Comparison of ENCODE assay signal across 18 cellular contexts in the genomic region with DNA sequence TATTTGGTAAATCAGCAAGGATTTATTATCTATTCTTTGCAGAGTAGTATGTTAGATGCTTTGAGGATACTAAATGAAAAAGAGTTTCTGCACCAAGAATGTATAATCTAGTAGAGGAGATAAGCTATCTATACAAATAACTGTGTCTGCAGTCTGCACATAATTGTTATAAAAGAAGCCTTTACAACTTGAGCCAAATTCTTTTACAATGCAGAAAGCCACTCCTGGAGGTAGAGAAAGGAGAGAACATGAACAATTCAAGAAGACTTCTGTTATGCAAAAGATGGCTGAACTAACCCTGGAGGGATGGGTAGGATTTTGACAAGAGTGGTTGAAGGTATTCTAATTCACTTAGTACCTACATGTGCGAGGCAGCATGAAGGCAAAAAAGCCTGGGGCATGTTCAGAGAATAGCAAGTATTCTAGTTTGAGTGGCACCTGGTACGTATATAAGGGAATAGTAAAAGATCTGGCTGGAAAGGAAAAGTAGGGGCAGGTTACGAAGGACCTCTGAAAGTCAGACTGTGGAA.
"Had no signal": no experiment of that assay in that cellular context is flagged by ENCODE, and none has a peak within 500 bp of the region (broad histone marks: within the 10 kb centered on the region; RNA-seq: fewer than 3 reads in every experiment).

No MANE protein-coding gene starts in this region.

- ATAC-seq: activated CD4-positive, alpha-beta T cell treated with anti-CD3 and anti-CD28 coated beads for 36 hours; activated naive CD4-positive, alpha-beta T cell treated with anti-CD3 and anti-CD28 coated beads, Interleukin-2, amount 50 U/mL, for 72 hours; mucosa of descending colon had no signal

- DNase-seq: activated CD4-positive, alpha-beta T cell treated with anti-CD3 and anti-CD28 coated beads for 36 hours; activated CD4-positive, alpha-beta T cell treated with anti-CD3 and anti-CD28 coated beads, Interleukin-2, amount 50 U/mL, for 48 hours; activated gamma-delta T cell; amygdala; central memory CD4-positive, alpha-beta T cell; dorsolateral prefrontal cortex; hypothalamus; mesenchymal stem cell; mucosa of descending colon; naive B cell; retina; stimulated activated CD4-positive, alpha-beta T cell treated with anti-CD3 and anti-CD28 coated beads, Interleukin-2, amount 100 ng/mL, for 24 hours had no signal

- H3K4me3 ChIP-seq: dorsolateral prefrontal cortex, mucosa of descending colon, tibial nerve had no signal

- H3K27ac ChIP-seq: dorsolateral prefrontal cortex, tibial nerve had no signal

- H3K4me1 ChIP-seq: tibial nerve had no signal

- FAIRE-seq: colon, frontal cortex, TTC549, urothelium cell line had no signal

- H3K27me3 ChIP-seq: dorsolateral prefrontal cortex, tibial nerve had no signal

- H3K9me3 ChIP-seq: mucosa of descending colon had no signal
